ENCODE assay signal across 34 cellular contexts in genomic region chr12:130357241-130357640, GRCh38. TPM values are rescaled to one million over a fixed set of nuclear protein-coding genes. Genes with fewer than 3 reads are reported as not detected.
DNase-seq lines count a peak whose midpoint lies in the region; ATAC-seq, FAIRE-seq and TF ChIP-seq lines count a peak whose summit lies in the region.
"Had no signal": no experiment of that assay in that cellular context is flagged by ENCODE, and none has a peak within 500 bp of the region (broad histone marks: within the 10 kb centered on the region; RNA-seq: fewer than 3 reads in every experiment).

No MANE protein-coding gene starts in this region.

- TF ChIP-seq CTCF in bronchial epithelial cell (IDR thresholded peaks at IDR 0.05; ENCODE audit: insufficient read depth, low read length, severe bottlenecking) = no peak

- DNase-seq in COLO668 (lab: John Stamatoyannopoulos, UW; ENCODE audit: unreplicated experiment) (peak; percentile 5), Daoy (ENCODE audit: low read depth) (peak; percentile 64), NCI-H2196 treated with DMSO at 0.1 percent for 48 hours (lab: John Stamatoyannopoulos, UW; ENCODE audit: unreplicated experiment) (peak; percentile 25), bronchial epithelial cell (ENCODE audit: low read depth) (peak; percentile 21), MG63 (no peak)
- no peak for DNase-seq in activated CD4-positive, alpha-beta T cell treated with anti-CD3 and anti-CD28 coated beads, Interleukin-2, amount 50 U/mL, for 1 hour
- DNase-seq: ACHN; activated CD4-positive, CD25-positive, alpha-beta regulatory T cell; activated naive CD4-positive, alpha-beta T cell; activated naive CD8-positive, alpha-beta T cell treated with anti-CD3 and anti-CD28 coated beads, Interleukin-2, amount 50 U/mL, for 24 hours; activated T-cell treated with anti-CD3 and anti-CD28 coated beads, Interleukin-2, amount 50 U/mL, for 72 hours; BE2C; caudate nucleus; effector CD8-positive, alpha-beta T cell; GF-D8; mammary epithelial cell; mucosa of descending colon; natural killer cell; NCI-H1436; NCI-H446; NK-92 treated with Interleukin-12 subunit alpha and Interleukin-12 subunit beta, amount 100 ng/mL, for 24 hours; nucleus accumbens; right lobe of liver; SK-N-SH; transverse colon had no signal

- FAIRE-seq in bronchial epithelial cell (lab: Jason Lieb, UNC) = no peak
- FAIRE-seq: H1, K562 had no signal

- no peaks in the 10 kb centered on the region for H3K9me3 ChIP-seq in MG63
- H3K9me3 ChIP-seq: BE2C, gastroesophageal sphincter, mucosa of descending colon, prostate gland, right lobe of liver, SK-N-SH, transverse colon had no signal

- H3K36me3 ChIP-seq in bronchial epithelial cell (ENCODE audit: control insufficient read depth, insufficient read depth, low read length) = no peaks in the 10 kb centered on the region
- H3K36me3 ChIP-seq in MG63 = no peaks in the 10 kb centered on the region
- H3K36me3 ChIP-seq: BE2C, gastroesophageal sphincter, prostate gland, right lobe of liver, transverse colon had no signal

- ATAC-seq in GM19452 (IDR thresholded peaks at IDR 0.05; ENCODE audit: unreplicated experiment) = no peak
- no peak for ATAC-seq in GM21737 (IDR thresholded peaks at IDR 0.05; ENCODE audit: unreplicated experiment)
- ATAC-seq: activated naive CD8-positive, alpha-beta T cell treated with anti-CD3 and anti-CD28 coated beads, Interleukin-2, amount 50 U/mL, for 24 hours; activated T-cell treated with anti-CD3 and anti-CD28 coated beads, Interleukin-2, amount 50 U/mL, for 72 hours; gastroesophageal sphincter; K562; mucosa of descending colon; natural killer cell; right lobe of liver had no signal

- H3K27me3 ChIP-seq in bronchial epithelial cell (ENCODE audit: control insufficient read depth, insufficient read depth, low read length) = no peaks in the 10 kb centered on the region
- H3K27me3 ChIP-seq in MG63 = peaks cover 7% of the 10 kb centered on the region; the same call in 1 of the 2 replicates
- H3K27me3 ChIP-seq: right lobe of liver had no signal

- H3K4me3 ChIP-seq in bronchial epithelial cell (ENCODE audit: low read depth, low read length) (no peak overlapping the region), MG63 (no peak overlapping the region)
- H3K4me3 ChIP-seq: coronary artery, gastroesophageal sphincter, K562, mucosa of descending colon, prostate gland, right lobe of liver, transverse colon had no signal

RNA-seq across cellular contexts. Expression of gene PIWIL1, which starts 19.6 kb away (rescaled TPM):
- total RNA-seq in Daoy (2014; rRNA removed; shearing (Covaris generic)) = 0.68 and 1.8 TPM in 2 replicates
- not detected in 2 replicates for total RNA-seq in bronchial epithelial cell
- total RNA-seq in MG63 (2014; rRNA removed; shearing (Covaris generic); ENCODE audit: low replicate concordance) = not detected in 2 replicates
- total RNA-seq: activated T-cell treated with anti-CD3 and anti-CD28 coated beads, Interleukin-2, amount 50 U/mL, for 72 hours; gastroesophageal sphincter; H1; K562; mammary epithelial cell; MCF 10A; natural killer cell; right lobe of liver; T-helper 1 cell treated with Interleukin-12 subunit alpha and Interleukin-12 subunit beta and Interleukin-4 antibody, amounts not matched to agents 30 ng/mL and 1 ng/mL, for 36 hours had no signal

Comparison
In these comparisons a context has a peak if more than half of its experiments do, and no peak if none do; other contexts are left out.
1. DNase-seq: peak in COLO668 (single experiment), Daoy (single experiment), NCI-H2196 treated with DMSO at 0.1 percent for 48 hours (single experiment) and bronchial epithelial cell (single experiment); none in activated CD4-positive, alpha-beta T cell treated with anti-CD3 and anti-CD28 coated beads, Interleukin-2, amount 50 U/mL, for 1 hour (single experiment) and MG63 (single experiment).